ENCODE assay signal across 22 cellular contexts in the genomic region with DNA sequence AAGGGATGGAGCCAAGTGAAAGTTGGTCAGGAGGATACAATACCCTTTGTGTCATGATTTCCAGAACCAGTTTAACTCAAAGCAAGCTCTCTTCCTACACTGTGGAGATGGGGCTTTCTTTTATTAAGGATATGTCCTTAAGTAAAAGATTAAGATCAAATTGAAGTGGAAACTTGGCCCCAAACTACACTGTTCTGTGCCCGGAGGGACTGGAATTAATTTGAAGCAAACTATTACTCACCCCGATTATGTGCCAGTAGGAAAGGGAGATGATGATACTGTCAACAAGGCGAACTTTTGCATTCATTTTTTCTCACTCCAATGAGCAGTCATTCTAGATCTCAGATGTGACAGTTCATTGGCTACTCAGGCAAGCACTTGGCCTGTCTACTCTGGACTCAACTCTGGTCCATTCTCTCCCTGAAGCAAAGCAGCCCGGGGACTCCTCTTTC.
A peak's percentile ranks its signal among the peaks of the same experiment; 100 is the strongest.
DNase-seq lines count a peak whose midpoint lies in the region; ATAC-seq, FAIRE-seq and TF ChIP-seq lines count a peak whose summit lies in the region.
"Had no signal": no experiment of that assay in that cellular context is flagged by ENCODE, and none has a peak within 500 bp of the region (broad histone marks: within the 10 kb centered on the region; RNA-seq: fewer than 3 reads in every experiment).

No MANE protein-coding gene starts in this region.

- H3K4me3 ChIP-seq in MG63 (no peak overlapping the region), esophagus muscularis mucosa (no peak overlapping the region)
- H3K4me3 ChIP-seq: HAP-1, ovary, SK-N-MC had no signal

- H3K9me3 ChIP-seq in MG63 (no peaks in the 10 kb centered on the region), esophagus muscularis mucosa (no peaks in the 10 kb centered on the region)
- H3K9me3 ChIP-seq: HAP-1, ovary had no signal

- intact Hi-C loops in esophagus muscularis mucosa (cut with DNase I) = no loop called here

- no peak for TF ChIP-seq POLR2A in esophagus muscularis mucosa (IDR thresholded peaks at IDR 0.05; ENCODE audit: low read depth)

- WGBS in esophagus muscularis mucosa = 14% methylated on average over 4 of the region's 4 CpGs

- H3K27me3 ChIP-seq in MG63 (no peaks in the 10 kb centered on the region), esophagus muscularis mucosa (no peaks in the 10 kb centered on the region)
- H3K27me3 ChIP-seq: ovary had no signal

- H3K36me3 ChIP-seq in MG63 = no peaks in the 10 kb centered on the region
- no peaks in the 10 kb centered on the region for H3K36me3 ChIP-seq in esophagus muscularis mucosa
- H3K36me3 ChIP-seq: HAP-1, ovary had no signal

- TF ChIP-seq EP300 in esophagus muscularis mucosa (IDR thresholded peaks at IDR 0.05) = no peak

- ATAC-seq in HG02970 (IDR thresholded peaks at IDR 0.05; ENCODE audit: low FRiP score, unreplicated experiment) (no peak), GM21786 (IDR thresholded peaks at IDR 0.05; ENCODE audit: unreplicated experiment) (no peak), GM18868 (IDR thresholded peaks at IDR 0.05; ENCODE audit: unreplicated experiment) (no peak)
- ATAC-seq: left colon; stimulated activated naive CD8-positive, alpha-beta T cell treated with anti-CD3 and anti-CD28 coated beads, Interleukin-15, amount 100 ng/mL, for 72 hours had no signal

- FAIRE-seq in D721Med (lab: Jason Lieb, UNC) = no peak
- FAIRE-seq: GM12891 had no signal

- DNase-seq in MG63 (peak; percentile 51), esophagus muscularis mucosa (ENCODE audit: extremely low spot score) (no peak), medulla oblongata (ENCODE audit: extremely low spot score) (peak; percentile 35), D721Med (ENCODE audit: insufficient read length, low spot score) (no peak)
- DNase-seq: activated CD4-positive, alpha-beta T cell treated with anti-CD3 and anti-CD28 coated beads, Interleukin-2, amount 50 U/mL, for 1 hour; activated naive CD8-positive, alpha-beta T cell treated with anti-CD3 and anti-CD28 coated beads for 36 hours; CD4-positive, CD25-positive, alpha-beta regulatory T cell; hypothalamus; left colon; MM.1S; NCI-H1930; NCI-H526; OCI-M1; ovary; stimulated activated naive CD8-positive, alpha-beta T cell treated with anti-CD3 and anti-CD28 coated beads, Interleukin-15, amount 100 ng/mL, for 72 hours had no signal

- peaks cover 34 to 61% (median 48%) of the 10 kb centered on the region in 4 donors for H3K4me1 ChIP-seq in esophagus muscularis mucosa

- TF ChIP-seq CTCF in esophagus muscularis mucosa (IDR thresholded peaks at IDR 0.05) = no peak
- TF ChIP-seq CTCF in D721Med (IDR thresholded peaks at IDR 0.05; ENCODE audit: insufficient read depth, missing control alignments) = no peak

- peak overlapping the region; percentile 10 to 56 (median 36) for H3K27ac ChIP-seq in esophagus muscularis mucosa (replicated peaks in 1 of 4)
- H3K27ac ChIP-seq: epithelial cell of prostate, ovary, SK-N-MC had no signal

Comparison
In these comparisons a context has a peak if more than half of its experiments do, and no peak if none do; other contexts are left out.
1. DNase-seq: peak in MG63 (single experiment) and medulla oblongata (single experiment); none in esophagus muscularis mucosa (single experiment) and D721Med (single experiment).